ENCODE assay signal across 14 cellular contexts in the genomic region with DNA sequence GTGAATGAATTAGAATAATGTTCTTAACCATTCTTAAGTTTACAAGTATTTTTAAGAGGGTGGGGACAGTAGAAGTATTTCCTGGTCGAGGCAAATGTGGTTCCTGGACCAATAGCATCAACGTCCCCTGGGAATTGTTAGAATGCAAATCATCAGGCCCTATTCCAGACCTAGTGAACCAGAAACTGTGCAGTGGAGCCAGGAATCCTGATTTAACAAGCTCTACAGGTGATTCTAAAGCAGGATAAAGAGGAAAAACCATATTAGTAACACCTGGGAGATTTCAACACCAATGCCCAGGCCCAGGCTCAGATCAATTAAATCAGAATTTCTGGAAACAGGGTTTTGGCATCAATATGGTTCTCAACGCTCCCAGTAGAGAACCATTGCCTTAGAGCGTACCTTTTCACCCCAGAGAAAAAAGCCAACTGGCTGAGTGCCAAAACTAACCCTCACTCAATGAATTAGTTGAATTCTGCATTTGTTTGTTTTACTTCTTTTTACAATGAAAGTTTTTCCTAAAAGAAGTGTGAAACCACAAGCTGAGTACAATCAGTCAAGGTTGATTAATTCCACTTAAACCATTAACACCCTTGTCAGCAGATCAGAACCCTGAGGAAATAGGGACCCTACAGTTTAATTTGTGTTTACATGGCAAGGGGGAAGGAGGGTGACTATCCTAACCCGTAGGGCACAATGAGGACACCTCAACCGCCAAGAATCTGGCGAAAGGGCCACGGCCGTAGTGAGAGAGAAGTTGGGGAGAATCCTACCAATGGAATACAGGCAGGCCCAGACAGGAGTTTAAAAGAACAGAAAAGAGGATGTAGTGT. TPM values are rescaled to one million over a fixed set of nuclear protein-coding genes. Genes with fewer than 3 reads are reported as not detected.
A peak's percentile ranks its signal among the peaks of the same experiment; 100 is the strongest.
DNase-seq lines count a peak whose midpoint lies in the region; ATAC-seq, FAIRE-seq and TF ChIP-seq lines count a peak whose summit lies in the region.
"Had no signal": no experiment of that assay in that cellular context is flagged by ENCODE, and none has a peak within 500 bp of the region (broad histone marks: within the 10 kb centered on the region; RNA-seq: fewer than 3 reads in every experiment).

No MANE protein-coding gene starts in this region.

- dilution Hi-C loops in keratinocyte (cut with MboI; ENCODE audit: extremely low pct_ligation_motif_present, low sequenced_read_pairs), result no loop called here

- H3K4me2 ChIP-seq in keratinocyte (ENCODE audit: control insufficient read depth, extremely low read depth, insufficient read depth, low read depth, low read length) (peak overlapping the region; percentile 75), neuronal stem cell (ENCODE audit: insufficient read depth, low read length, poor library complexity, severe bottlenecking) (no peak overlapping the region)

- no peak overlapping the region for H3K14ac ChIP-seq in neuronal stem cell (ENCODE audit: low read length)

- H3K9me1 ChIP-seq in keratinocyte (ENCODE audit: control insufficient read depth, extremely low read depth, insufficient read depth, low read length), result no peaks in the 10 kb centered on the region

- H3K9ac ChIP-seq in keratinocyte (ENCODE audit: control insufficient read depth, extremely low read depth, insufficient read depth, low read length) (peak overlapping the region; percentile 42), neuronal stem cell (ENCODE audit: low read depth, low read length, poor library complexity) (no peak overlapping the region)

- no peaks in the 10 kb centered on the region for H3K36me3 ChIP-seq in keratinocyte (ENCODE audit: control insufficient read depth in 2 of 2, extremely low read depth in 1 of 2, insufficient read depth in 2 of 2, low read length in 2 of 2)
- no peaks in the 10 kb centered on the region for H3K36me3 ChIP-seq in neuronal stem cell (replicated peaks in 1 of 2; ENCODE audit: control insufficient read depth in 2 of 2, insufficient read depth in 2 of 2, low read length in 2 of 2)
- H3K36me3 ChIP-seq: brain microvascular endothelial cell, spleen had no signal

- H2BK12ac ChIP-seq in neuronal stem cell (ENCODE audit: low read length), result no peak overlapping the region

- no peaks in the 10 kb centered on the region for H3K9me3 ChIP-seq in keratinocyte (ENCODE audit: control insufficient read depth, low read depth, low read length)
- no peaks in the 10 kb centered on the region for H3K9me3 ChIP-seq in neuronal stem cell (replicated peaks in 1 of 2; ENCODE audit: control insufficient read depth in 2 of 2, insufficient read depth in 1 of 2, low read depth in 1 of 2, low read length in 2 of 2)
- H3K9me3 ChIP-seq: spleen had no signal

- no peaks in the 10 kb centered on the region for H4K20me1 ChIP-seq in keratinocyte (ENCODE audit: control insufficient read depth, extremely low read depth, insufficient read depth, low read length)

- H2BK15ac ChIP-seq in neuronal stem cell (ENCODE audit: low read length), result no peak overlapping the region

- no peaks in the 10 kb centered on the region for H3K27me3 ChIP-seq in keratinocyte (ENCODE audit: control insufficient read depth, extremely low read depth, insufficient read depth, low read length)
- no peaks in the 10 kb centered on the region for H3K27me3 ChIP-seq in neuronal stem cell (ENCODE audit: control insufficient read depth in 3 of 3, insufficient read depth in 3 of 3, low read depth in 1 of 3, low read length in 3 of 3)
- H3K27me3 ChIP-seq: brain microvascular endothelial cell, spleen had no signal

- TF ChIP-seq CTCF in keratinocyte (optimal IDR thresholded peaks at IDR 0.05 in 1 of 3, IDR thresholded peaks at IDR 0.05 in 1 of 3, conservative IDR thresholded peaks at IDR 0.05 in 1 of 3; ENCODE audit: extremely low read depth in 1 of 3, insufficient read depth in 2 of 3, low read length in 3 of 3), result no peak

- no peak overlapping the region for H2AK5ac ChIP-seq in neuronal stem cell (ENCODE audit: low read depth, low read length)

- no peak overlapping the region for H3K23ac ChIP-seq in neuronal stem cell (ENCODE audit: low read depth, low read length, poor library complexity)

- H3K4me1 ChIP-seq in keratinocyte (ENCODE audit: control insufficient read depth, extremely low read depth, insufficient read depth, low read length) (peaks cover 18% of the 10 kb centered on the region), neuronal stem cell (ENCODE audit: control insufficient read depth in 2 of 2, insufficient read depth in 1 of 2, low read depth in 1 of 2, low read length in 2 of 2) (no peaks in the 10 kb centered on the region)
- H3K4me1 ChIP-seq: spleen had no signal

- H4K8ac ChIP-seq in neuronal stem cell (ENCODE audit: low read depth, low read length), result no peak overlapping the region

- H3K4me3 ChIP-seq in keratinocyte (ENCODE audit: control insufficient read depth in 2 of 3, extremely low read depth in 1 of 3, insufficient read depth in 2 of 3, low read depth in 1 of 3, low read length in 3 of 3), result peak overlapping the region in 2 of 3 experiments; percentile 16 to 30
- no peak overlapping the region for H3K4me3 ChIP-seq in neuronal stem cell (ENCODE audit: low read length in 2 of 2)
- H3K4me3 ChIP-seq: spleen had no signal

- no peak overlapping the region for H2BK5ac ChIP-seq in neuronal stem cell (ENCODE audit: low read length)

- H3K27ac ChIP-seq in keratinocyte (ENCODE audit: control insufficient read depth, insufficient read depth, low read length) (peak overlapping the region; percentile 84), neuronal stem cell (replicated peaks; ENCODE audit: low read length) (no peak overlapping the region)
- H3K27ac ChIP-seq: brain microvascular endothelial cell, spleen had no signal

- peak; percentile 55 for DNase-seq in NCI-H526 treated with DMSO at 0.1 percent for 48 hours (lab: John Stamatoyannopoulos, UW)
- DNase-seq in keratinocyte (ENCODE audit: low read depth, low spot score), result peak; percentile 83
- no peak for DNase-seq in neuronal stem cell (ENCODE audit: low spot score)
- no peak for DNase-seq in HuH-7.5 (ENCODE audit: low spot score)
- no peak for DNase-seq in NAMALWA (ENCODE audit: low spot score)
- no peak for DNase-seq in activated CD4-positive, CD25-positive, alpha-beta regulatory T cell treated with anti-CD3 and anti-CD28 coated beads, Interleukin-2, amount 50 U/mL, for 72 hours
- DNase-seq: brain microvascular endothelial cell; DND-41; NCI-H2107; spleen; stimulated activated naive CD4-positive, alpha-beta T cell; T-cell had no signal

- no peak overlapping the region for H3K18ac ChIP-seq in neuronal stem cell (ENCODE audit: low read length)

- H2AFZ ChIP-seq in keratinocyte (ENCODE audit: control insufficient read depth, low read length) (peak overlapping the region; percentile 32), neuronal stem cell (ENCODE audit: low read length) (no peak overlapping the region)

- H3K79me2 ChIP-seq in keratinocyte (ENCODE audit: control insufficient read depth, insufficient read depth, low read length), result no peaks in the 10 kb centered on the region

- no peak overlapping the region for H4K91ac ChIP-seq in neuronal stem cell (ENCODE audit: low read depth, low read length, poor library complexity)

- H3K4ac ChIP-seq in neuronal stem cell (ENCODE audit: low read length), result no peak overlapping the region

- ATAC-seq in GM18517 (IDR thresholded peaks at IDR 0.05; ENCODE audit: unreplicated experiment) (peak; percentile 71), GM21786 (IDR thresholded peaks at IDR 0.05; ENCODE audit: unreplicated experiment) (peak; percentile 72)
- ATAC-seq: T-cell had no signal

- no peaks in the 10 kb centered on the region for H3K79me1 ChIP-seq in neuronal stem cell (ENCODE audit: low read depth, low read length)

- no CpG with 5 or more reads among the region's 9 CpGs for WGBS in neuronal stem cell (ENCODE audit: extremely low coverage in 2 of 2, insufficient read length in 2 of 2, insufficient replicate concordance in 1 of 2), 2 donors

- no peak overlapping the region for H2BK120ac ChIP-seq in neuronal stem cell (ENCODE audit: low read depth, low read length)

- FAIRE-seq in keratinocyte (lab: Jason Lieb, UNC), result peak; percentile 92

RNA-seq across cellular contexts. Expression of a gene that starts 34.9 kb away (rescaled TPM):
- polyA plus RNA-seq in keratinocyte, result 31.8 to 79.1 TPM (median 65.7 TPM) in 3 replicates
- 62.0 TPM for polyA plus RNA-seq in keratinocyte (2011; ENCODE audit: low read depth)
- polyA plus RNA-seq in keratinocyte (2011; cell fraction: cytosol; rRNA removed), result 55.1 and 132 TPM in 2 replicates
- 54.7 and 71.1 TPM in 2 replicates for polyA plus RNA-seq in keratinocyte (2011; cell fraction: nucleus; rRNA removed)
- polyA plus RNA-seq in keratinocyte (2012; ENCODE audit: low replicate concordance), result 75.4 and 107 TPM in 2 replicates
- polyA minus RNA-seq in keratinocyte, result 4.1 to 93.0 TPM (median 37.7 TPM) in 3 replicates
- polyA minus RNA-seq in keratinocyte (2011; cell fraction: cytosol; rRNA and poly(A)+ RNA removed), result 31.8 TPM
- 81.6 and 130 TPM in 2 replicates for polyA minus RNA-seq in keratinocyte (2011; cell fraction: nucleus; rRNA and poly(A)+ RNA removed)
- 64.7 TPM for polyA plus RNA-seq in neuronal stem cell (2013, experiment 1 of 2)
- 69.5 TPM for polyA plus RNA-seq in neuronal stem cell (2013, experiment 2 of 2)

Comparison
In these comparisons a context has a peak if more than half of its experiments do, and no peak if none do; other contexts are left out.
1. DNase-seq: peak in NCI-H526 treated with DMSO at 0.1 percent for 48 hours (single experiment) and keratinocyte (single experiment); none in neuronal stem cell (single experiment), HuH-7.5 (single experiment), NAMALWA (single experiment) and activated CD4-positive, CD25-positive, alpha-beta regulatory T cell treated with anti-CD3 and anti-CD28 coated beads, Interleukin-2, amount 50 U/mL, for 72 hours (single experiment).
2. H3K4me3 ChIP-seq: peak in keratinocyte (2 of 3); none in neuronal stem cell (0 of 2).